ENCODE assay signal across 1 cellular context in the genomic region with DNA sequence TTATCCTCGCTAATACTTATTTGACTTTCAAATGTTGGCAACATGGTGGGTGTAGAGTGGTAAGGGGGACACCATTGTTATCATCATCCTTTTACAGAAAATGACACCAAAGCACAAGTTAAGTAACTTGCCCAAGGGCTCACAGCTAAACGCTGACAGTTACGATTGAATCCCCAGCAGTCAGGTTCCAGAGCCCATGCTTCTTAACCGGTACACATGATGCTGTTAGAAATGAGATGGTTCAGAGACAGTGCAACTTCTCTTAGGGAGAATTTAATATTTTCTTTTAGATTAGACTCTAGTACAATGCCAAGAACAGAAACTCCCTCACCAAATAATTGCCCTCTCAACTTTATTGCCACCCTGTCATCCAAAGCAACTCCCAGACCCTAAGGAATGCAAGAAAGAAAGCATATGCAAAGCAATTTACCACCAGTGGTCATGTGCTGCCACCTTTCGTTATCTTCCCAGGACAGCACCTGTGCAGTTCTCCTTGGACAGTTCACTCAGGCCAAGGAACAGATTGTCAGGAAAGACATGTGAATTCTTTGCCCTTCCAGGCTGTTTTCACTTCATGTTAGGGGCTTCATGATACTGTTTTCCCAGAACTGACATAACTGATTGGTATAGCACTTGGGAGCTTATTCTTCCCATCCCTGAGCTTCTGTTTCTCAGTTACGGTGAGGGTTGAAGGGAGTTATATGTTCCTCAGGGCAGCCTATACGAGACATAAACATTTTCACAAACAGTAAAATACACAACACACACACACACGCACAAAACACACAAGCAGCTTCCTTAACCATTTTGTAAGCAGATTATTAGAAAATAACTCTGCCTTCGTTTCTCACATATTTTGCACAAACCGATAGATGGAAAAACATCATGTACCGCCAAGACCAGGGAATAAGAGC.
TF ChIP-seq lines count a peak whose summit lies in the region.

No MANE protein-coding gene starts in this region.

TF ChIP-seq in WTC11, 78 proteins besides CTCF, POLR2A, EP300 and RAD21 (continued from another document):
- TF ChIP-seq, protein P1, sequence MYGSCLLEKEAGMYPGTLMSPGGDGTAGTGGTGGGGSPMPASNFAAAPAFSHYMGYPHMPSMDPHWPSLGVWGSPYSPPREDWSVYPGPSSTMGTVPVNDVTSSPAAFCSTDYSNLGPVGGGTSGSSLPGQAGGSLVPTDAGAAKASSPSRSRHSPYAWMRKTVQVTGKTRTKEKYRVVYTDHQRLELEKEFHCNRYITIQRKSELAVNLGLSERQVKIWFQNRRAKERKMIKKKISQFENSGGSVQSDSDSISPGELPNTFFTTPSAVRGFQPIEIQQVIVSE (CRISPR knock-in tag; IDR thresholded peaks at IDR 0.05; ENCODE audit: borderline replicate concordance) = no peak
- no peak for TF ChIP-seq PRRX2 (CRISPR knock-in tag; IDR thresholded peaks at IDR 0.05)
- TF ChIP-seq HMGA2 (CRISPR knock-in tag; IDR thresholded peaks at IDR 0.05) = no peak
- no peak for TF ChIP-seq MXD4 (CRISPR knock-in tag; IDR thresholded peaks at IDR 0.05; ENCODE audit: borderline replicate concordance)
- TF ChIP-seq ZNF232 (CRISPR knock-in tag; IDR thresholded peaks at IDR 0.05) = no peak
